In the genomic region with DNA sequence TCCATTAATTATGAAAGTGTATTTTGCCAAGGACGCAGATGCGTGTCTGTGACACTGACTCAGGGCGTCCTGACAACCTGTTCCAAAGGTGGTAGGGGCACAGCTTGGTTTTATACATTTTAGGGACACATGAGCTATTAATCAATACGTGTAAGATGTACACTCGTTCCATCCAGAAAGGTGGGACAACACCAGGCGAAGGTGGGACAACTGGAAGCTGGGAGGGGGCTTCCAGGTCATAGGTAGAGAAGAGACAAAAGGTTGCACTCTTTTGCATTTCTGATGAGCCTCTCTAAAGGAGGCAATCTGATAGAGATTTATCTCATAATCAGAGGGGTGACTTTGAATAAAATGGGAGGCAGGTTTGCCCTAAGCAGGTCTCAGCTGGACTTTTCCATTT, we compare ENCODE assay signal across 19 cellular contexts.
DNase-seq lines count a peak whose midpoint lies in the region; ATAC-seq and TF ChIP-seq lines count a peak whose summit lies in the region.
"Had no signal": no experiment of that assay in that cellular context is flagged by ENCODE, and none has a peak within 500 bp of the region (broad histone marks: within the 10 kb centered on the region; RNA-seq: fewer than 3 reads in every experiment).

No MANE protein-coding gene starts in this region.

- H3K4me3 Mint-ChIP-seq in activated naive CD4-positive, alpha-beta T cell treated with anti-CD3 and anti-CD28 coated beads for 36 hours = no peak overlapping the region
- no peak overlapping the region for H3K4me3 Mint-ChIP-seq in activated CD4-positive, alpha-beta memory T cell treated with anti-CD3 and anti-CD28 coated beads, Interleukin-2, amount 10 ng/mL, durations not matched to agents 7 days and 5 days
- peak overlapping the region; percentile 80 for H3K4me3 Mint-ChIP-seq in endothelial cell (ENCODE audit: unreplicated experiment)
- H3K4me3 Mint-ChIP-seq in stimulated activated naive B cell treated with anti-CD40 and anti-IgM and Interleukin-4, amounts not matched to agents 10 μg/mL and 1 μg/mL and 100 μg/mL, for 72 hours = no peak overlapping the region

- CTCF ChIA-PET in activated naive CD4-positive, alpha-beta T cell treated with anti-CD3 and anti-CD28 coated beads for 36 hours (lab: Charles Lee) = interaction anchor here (1.2 to 1.4 kb wide), 2 partner anchors 45 to 82 kb away, joined by 3 to 4 read pairs; no protein-coding TSS in a partner anchor
- CTCF ChIA-PET in activated CD4-positive, alpha-beta memory T cell treated with anti-CD3 and anti-CD28 coated beads, Interleukin-2, amount 10 ng/mL, durations not matched to agents 7 days and 5 days (lab: Charles Lee) = interaction anchor here (1.7 kb wide), 1 partner anchor 45 kb away, joined by 6 read pairs; no protein-coding TSS in a partner anchor

- peaks cover 34% of the 10 kb centered on the region for H3K36me3 ChIP-seq in Karpas-422 (ENCODE audit: insufficient read depth, low read length)

- no peaks in the 10 kb centered on the region for H3K4me1 ChIP-seq in Karpas-422 (ENCODE audit: low read length)
- H3K4me1 ChIP-seq: A549, BLaER1 had no signal

- no peak overlapping the region for H3K27ac ChIP-seq in Karpas-422 (ENCODE audit: low read length)
- H3K27ac ChIP-seq: A549, BLaER1 had no signal

- H3K4me2 ChIP-seq in Karpas-422 (ENCODE audit: low read depth, low read length, poor library complexity, severe bottlenecking) = no peak overlapping the region
- H3K4me2 ChIP-seq: A549, BLaER1 had no signal

- H2AFZ ChIP-seq in Karpas-422 (ENCODE audit: low read length) = no peak overlapping the region

- H3K9me3 Mint-ChIP-seq in activated naive CD4-positive, alpha-beta T cell treated with anti-CD3 and anti-CD28 coated beads for 36 hours = peaks cover 32% of the 10 kb centered on the region
- H3K9me3 Mint-ChIP-seq in activated CD4-positive, alpha-beta memory T cell treated with anti-CD3 and anti-CD28 coated beads, Interleukin-2, amount 10 ng/mL, durations not matched to agents 7 days and 5 days = peaks cover 28% of the 10 kb centered on the region
- H3K9me3 Mint-ChIP-seq in endothelial cell (ENCODE audit: unreplicated experiment) = peaks cover 23% of the 10 kb centered on the region
- H3K9me3 Mint-ChIP-seq in stimulated activated naive B cell treated with anti-CD40 and anti-IgM and Interleukin-4, amounts not matched to agents 10 μg/mL and 1 μg/mL and 100 μg/mL, for 72 hours = peaks cover 15 to 24% of the 10 kb centered on the region in 2 donors

- H3K27ac Mint-ChIP-seq in activated naive CD4-positive, alpha-beta T cell treated with anti-CD3 and anti-CD28 coated beads for 36 hours = peak overlapping the region; percentile 21
- peak overlapping the region; percentile 75 for H3K27ac Mint-ChIP-seq in activated CD4-positive, alpha-beta memory T cell treated with anti-CD3 and anti-CD28 coated beads, Interleukin-2, amount 10 ng/mL, durations not matched to agents 7 days and 5 days
- H3K27ac Mint-ChIP-seq in endothelial cell (ENCODE audit: unreplicated experiment) = no peak overlapping the region
- peak overlapping the region; percentile 42 for H3K27ac Mint-ChIP-seq in stimulated activated naive B cell treated with anti-CD40 and anti-IgM and Interleukin-4, amounts not matched to agents 10 μg/mL and 1 μg/mL and 100 μg/mL, for 72 hours

- H3K79me2 ChIP-seq in Karpas-422 (ENCODE audit: low read length) = 0 out of 2 replicates have a peak, but pooled peaks cover 4% of the 10 kb centered on the region

- H3K4me1 Mint-ChIP-seq in activated naive CD4-positive, alpha-beta T cell treated with anti-CD3 and anti-CD28 coated beads for 36 hours (ENCODE audit: low read depth) = peaks cover 18% of the 10 kb centered on the region
- H3K4me1 Mint-ChIP-seq in activated CD4-positive, alpha-beta memory T cell treated with anti-CD3 and anti-CD28 coated beads, Interleukin-2, amount 10 ng/mL, durations not matched to agents 7 days and 5 days = peaks cover 23% of the 10 kb centered on the region
- no peaks in the 10 kb centered on the region for H3K4me1 Mint-ChIP-seq in endothelial cell (ENCODE audit: unreplicated experiment)
- peaks cover 10 to 14% of the 10 kb centered on the region in 2 donors for H3K4me1 Mint-ChIP-seq in stimulated activated naive B cell treated with anti-CD40 and anti-IgM and Interleukin-4, amounts not matched to agents 10 μg/mL and 1 μg/mL and 100 μg/mL, for 72 hours

- no peak for TF ChIP-seq CTCF in endothelial cell (IDR thresholded peaks at IDR 0.05; ENCODE audit: unreplicated experiment)

- H3K9ac ChIP-seq in Karpas-422 (ENCODE audit: low read length) = no peak overlapping the region
- H3K9ac ChIP-seq: BLaER1 had no signal

- no peaks in the 10 kb centered on the region for H3K27me3 ChIP-seq in Karpas-422 (ENCODE audit: low read length)
- H3K27me3 ChIP-seq: BLaER1 had no signal

- ATAC-seq in stimulated activated naive B cell treated with anti-CD40 and anti-IgM and Interleukin-4, amounts not matched to agents 10 μg/mL and 1 μg/mL and 100 μg/mL, for 72 hours (replicated peaks) = no peak
- ATAC-seq: A549, HCT116, Right ventricle myocardium inferior had no signal

- peaks cover 69% of the 10 kb centered on the region for H3K36me3 Mint-ChIP-seq in activated naive CD4-positive, alpha-beta T cell treated with anti-CD3 and anti-CD28 coated beads for 36 hours (ENCODE audit: low read depth)
- H3K36me3 Mint-ChIP-seq in activated CD4-positive, alpha-beta memory T cell treated with anti-CD3 and anti-CD28 coated beads, Interleukin-2, amount 10 ng/mL, durations not matched to agents 7 days and 5 days (ENCODE audit: low read depth) = peaks cover 79% of the 10 kb centered on the region
- peaks cover 80% of the 10 kb centered on the region for H3K36me3 Mint-ChIP-seq in endothelial cell (ENCODE audit: low read depth, unreplicated experiment)
- peaks cover 64 to 79% of the 10 kb centered on the region in 2 donors for H3K36me3 Mint-ChIP-seq in stimulated activated naive B cell treated with anti-CD40 and anti-IgM and Interleukin-4, amounts not matched to agents 10 μg/mL and 1 μg/mL and 100 μg/mL, for 72 hours

- intact Hi-C loops in activated naive CD4-positive, alpha-beta T cell treated with anti-CD3 and anti-CD28 coated beads for 36 hours (cut with micrococcal nuclease) = no loop called here

- no peaks in the 10 kb centered on the region for H4K20me1 ChIP-seq in Karpas-422 (ENCODE audit: insufficient read depth, low read depth, low read length)
- H4K20me1 ChIP-seq: BLaER1 had no signal

- DNase-seq in activated naive CD4-positive, alpha-beta T cell treated with anti-CD3 and anti-CD28 coated beads for 36 hours = no peak
- no peak for DNase-seq in activated naive CD4-positive, alpha-beta T cell (lab: John Stamatoyannopoulos, UW)
- no peak for DNase-seq in activated CD4-positive, alpha-beta memory T cell treated with anti-CD3 and anti-CD28 coated beads, Interleukin-2, amount 10 ng/mL, durations not matched to agents 7 days and 5 days
- no peak for DNase-seq in endothelial cell (ENCODE audit: low spot score)
- DNase-seq in stimulated activated naive B cell treated with anti-CD40 and anti-IgM and Interleukin-4, amounts not matched to agents 10 μg/mL and 1 μg/mL and 100 μg/mL, for 72 hours = no peak
- DNase-seq in putamen (ENCODE audit: low spot score) = no peak
- no peak for DNase-seq in Karpas-422
- DNase-seq: DMS79, GOT3, KBM-7, NCI-H1417, NCI-H187, NCI-H2107, NCI-H510A, NCI-H748 treated with DMSO at 0.1 percent for 48 hours had no signal

- no peak overlapping the region for H3K4me3 ChIP-seq in Karpas-422 (ENCODE audit: low read length)
- H3K4me3 ChIP-seq: A549, BLaER1 had no signal

- H3K9me2 ChIP-seq in Karpas-422 (replicated peaks; ENCODE audit: insufficient read depth, low read length) = no peaks in the 10 kb centered on the region

- H3K9me3 ChIP-seq in Karpas-422 (ENCODE audit: low read length) = peaks cover 7% of the 10 kb centered on the region; the same call in 1 of the 2 replicates

- POLR2A ChIA-PET in activated CD4-positive, alpha-beta memory T cell treated with anti-CD3 and anti-CD28 coated beads, Interleukin-2, amount 10 ng/mL, durations not matched to agents 7 days and 5 days (lab: Charles Lee) = no interaction called here

- H3K27me3 Mint-ChIP-seq in activated naive CD4-positive, alpha-beta T cell treated with anti-CD3 and anti-CD28 coated beads for 36 hours (ENCODE audit: low read depth) = no peaks in the 10 kb centered on the region
- H3K27me3 Mint-ChIP-seq in activated CD4-positive, alpha-beta memory T cell treated with anti-CD3 and anti-CD28 coated beads, Interleukin-2, amount 10 ng/mL, durations not matched to agents 7 days and 5 days = no peaks in the 10 kb centered on the region
- peaks cover 5% of the 10 kb centered on the region for H3K27me3 Mint-ChIP-seq in endothelial cell (ENCODE audit: unreplicated experiment)
- H3K27me3 Mint-ChIP-seq in stimulated activated naive B cell treated with anti-CD40 and anti-IgM and Interleukin-4, amounts not matched to agents 10 μg/mL and 1 μg/mL and 100 μg/mL, for 72 hours = no peaks in the 10 kb centered on the region
